ENCODE assay signal across 1 cellular context in genomic region chr2:70498054-70498453, GRCh38.
TF ChIP-seq lines count a peak whose summit lies in the region.

No MANE protein-coding gene starts in this region.

TF ChIP-seq in H1, 55 proteins besides CTCF, POLR2A, EP300 and RAD21 (continued from another document):
- TF ChIP-seq EZH2 (IDR thresholded peaks at IDR 0.05; ENCODE audit: low read depth, low read length, severe bottlenecking) (no peak), NANOG (IDR thresholded peaks at IDR 0.05; ENCODE audit: insufficient read depth, low read depth, low read length, poor library complexity, severe bottlenecking) (no peak), CEBPB (IDR thresholded peaks at IDR 0.05; ENCODE audit: low read depth, low read length) (no peak), HDAC2 (IDR thresholded peaks at IDR 0.05; ENCODE audit: borderline replicate concordance in 1 of 2, low read depth in 2 of 2, low read length in 2 of 2) (no peak), CBX8 (IDR thresholded peaks at IDR 0.05; ENCODE audit: borderline replicate concordance, low read depth, low read length) (no peak), GABPA (IDR thresholded peaks at IDR 0.05; ENCODE audit: borderline replicate concordance, insufficient read depth, low read length) (no peak)
